In the genomic region with DNA sequence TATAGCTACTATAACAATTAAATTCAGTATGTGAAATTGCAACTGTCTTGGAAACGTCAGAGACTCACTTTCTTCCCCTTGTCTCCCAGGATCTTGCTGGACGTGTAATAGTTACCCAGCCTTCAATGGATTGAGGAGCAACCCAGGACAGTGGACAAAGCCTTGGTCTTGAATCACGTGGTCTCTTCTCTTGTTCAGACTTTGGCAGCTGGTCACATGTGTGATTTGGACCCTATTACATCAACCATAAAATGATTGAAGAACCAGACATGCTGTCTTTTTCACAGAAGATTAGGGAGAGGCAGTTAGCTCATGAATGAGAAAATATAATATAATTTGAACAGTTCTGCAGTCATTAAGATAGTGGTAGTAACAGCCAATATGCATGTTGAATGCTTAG, we compare ENCODE assay signal across 33 cellular contexts.
"Had no signal": no experiment of that assay in that cellular context is flagged by ENCODE, and none has a peak within 500 bp of the region (broad histone marks: within the 10 kb centered on the region; RNA-seq: fewer than 3 reads in every experiment).

No MANE protein-coding gene starts in this region.

- H3K36me3 ChIP-seq: MG63 had no signal

- H3K9me3 ChIP-seq: MG63 had no signal

- H3K4me3 ChIP-seq: MG63 had no signal

- DNase-seq: Karpas-422, Kasumi-1, MG63, MM.1S, MV-4-11, NCI-H1048, NCI-H1092, NCI-H1092 treated with DMSO at 0.1 percent for 48 hours, NCI-H1105, NCI-H1105 treated with DMSO at 0.1 percent for 48 hours, NCI-H1417, NCI-H1417 treated with DMSO at 0.1 percent for 48 hours, NCI-H1436, NCI-H1436 treated with DMSO at 0.1 percent for 48 hours, NCI-H146, NCI-H1694, NCI-H1694 treated with DMSO at 0.1 percent for 48 hours, NCI-H187, NCI-H187 treated with DMSO at 0.1 percent for 48 hours, NCI-H1930, NCI-H2029, NCI-H2029 treated with DMSO at 0.1 percent for 48 hours, NCI-H2081, NCI-H2081 treated with DMSO at 0.1 percent for 48 hours, NCI-H2107, NCI-H2171, NCI-H2171 treated with DMSO at 0.1 percent for 48 hours, NCI-H226, NCI-H345, NCI-H446, NCI-H446 treated with DMSO at 0.1 percent for 48 hours, NCI-H510A, NCI-H510A treated with DMSO at 0.1 percent for 48 hours had no signal

- H3K27me3 ChIP-seq: MG63 had no signal
